1 cellular context compared by ENCODE assay signal in genomic region chr22:41910050-41910598, GRCh38.
TF ChIP-seq lines count a peak whose summit lies in the region.

No MANE protein-coding gene starts in this region.

TF ChIP-seq in endothelial cell of umbilical vein, 7 proteins besides CTCF, POLR2A, EP300 and RAD21:
- TF ChIP-seq EZH2 (IDR thresholded peaks at IDR 0.05; ENCODE audit: borderline replicate concordance, low read depth, low read length, severe bottlenecking): peak; percentile 95
- no peak for TF ChIP-seq MYC (IDR thresholded peaks at IDR 0.05; ENCODE audit: low read depth, low read length)
